Comparison of ENCODE assay signal across 17 cellular contexts in the genomic region with DNA sequence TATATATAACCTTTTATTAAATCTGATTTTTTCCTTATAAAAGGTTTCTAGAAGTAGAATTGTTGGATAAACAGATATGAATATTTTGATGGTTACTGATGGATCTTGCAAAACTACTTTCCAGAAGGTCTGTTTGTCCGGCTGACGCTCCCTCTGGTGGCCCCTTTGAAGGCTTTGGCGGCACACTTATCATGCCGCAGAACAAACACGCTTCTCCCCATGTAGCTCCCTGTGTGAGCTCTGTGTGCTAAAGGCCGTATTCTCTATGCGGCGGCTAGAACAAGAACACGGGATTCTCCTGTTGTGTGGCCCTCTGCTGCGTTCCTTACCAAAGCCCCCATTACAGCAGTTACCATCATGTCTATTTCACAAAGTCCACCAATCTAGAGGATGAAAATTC. TPM values are rescaled to one million over a fixed set of nuclear protein-coding genes. Genes with fewer than 3 reads are reported as not detected.
DNase-seq lines count a peak whose midpoint lies in the region; ATAC-seq and TF ChIP-seq lines count a peak whose summit lies in the region.
"Had no signal": no experiment of that assay in that cellular context is flagged by ENCODE, and none has a peak within 500 bp of the region (broad histone marks: within the 10 kb centered on the region; RNA-seq: fewer than 3 reads in every experiment).

No MANE protein-coding gene starts in this region.

- no peak overlapping the region for H3K18ac ChIP-seq in IMR-90 (ENCODE audit: low read depth, low read length)

- BruUV-seq in IMR-90 (replicated peaks; lab: Mats Ljungman, UMichigan) = no TSS peak

- no peak overlapping the region for H2AK9ac ChIP-seq in IMR-90 (replicated peaks; ENCODE audit: low read depth, low read length, poor library complexity)

- H3K4me1 ChIP-seq in IMR-90 (ENCODE audit: control insufficient read depth, insufficient read depth, low read length) (peaks cover 2% of the 10 kb centered on the region; the same call in 1 of the 2 replicates), breast epithelium (no peaks in the 10 kb centered on the region), body of pancreas (no peaks in the 10 kb centered on the region)
- H3K4me1 ChIP-seq: BE2C had no signal

- H2BK5ac ChIP-seq in IMR-90 (ENCODE audit: low read depth, low read length, poor library complexity, severe bottlenecking) = no peak overlapping the region

- no peaks in the 10 kb centered on the region for H3K9me3 ChIP-seq in IMR-90 (ENCODE audit: control insufficient read depth, insufficient read depth, low read length)
- no peaks in the 10 kb centered on the region for H3K9me3 ChIP-seq in breast epithelium
- H3K9me3 ChIP-seq in body of pancreas = no peaks in the 10 kb centered on the region
- H3K9me3 ChIP-seq: BE2C had no signal

- no peak overlapping the region for H3K4me3 ChIP-seq in AG04449 (ENCODE audit: low read depth, low read length)
- H3K4me3 ChIP-seq in IMR-90 (ENCODE audit: insufficient read depth, low read depth, low read length) = no peak overlapping the region
- H3K4me3 ChIP-seq in kidney epithelial cell (ENCODE audit: low read depth, low read length) = no peak overlapping the region
- H3K4me3 ChIP-seq in breast epithelium = no peak overlapping the region
- H3K4me3 ChIP-seq in body of pancreas = no peak overlapping the region
- H3K4me3 ChIP-seq: lung had no signal

- H3K4me3 Mint-ChIP-seq in chondrocyte (ENCODE audit: unreplicated experiment) = no peak overlapping the region
- H3K4me3 Mint-ChIP-seq: activated CD8-positive, alpha-beta T cell treated with anti-CD3 and anti-CD28 coated beads for 36 hours; activated naive CD4-positive, alpha-beta T cell treated with anti-CD3 and anti-CD28 coated beads for 36 hours had no signal

- no peak overlapping the region for H3K9ac ChIP-seq in IMR-90 (ENCODE audit: low read depth, low read length)

- DNase-seq in AG04449 (ENCODE audit: low read depth, low spot score) (no peak), IMR-90 (peak; percentile 31), chondrocyte (ENCODE audit: low spot score) (no peak), kidney epithelial cell (ENCODE audit: low read depth) (no peak), breast epithelium (ENCODE audit: low spot score in 2 of 2) (no peak), body of pancreas (no peak)
- DNase-seq: activated CD8-positive, alpha-beta T cell treated with anti-CD3 and anti-CD28 coated beads for 36 hours; activated naive CD4-positive, alpha-beta T cell treated with anti-CD3 and anti-CD28 coated beads for 36 hours; BE2C; glutamatergic neuron; NCI-H2029; nucleus accumbens; stimulated activated CD4-positive, alpha-beta T cell treated with anti-CD3 and anti-CD28 coated beads, Interleukin-15, amount 100 ng/mL, for 24 hours; T-helper 2 cell had no signal

- H3K9me3 Mint-ChIP-seq in chondrocyte (ENCODE audit: low read depth) = no peaks in the 10 kb centered on the region
- H3K9me3 Mint-ChIP-seq: activated CD8-positive, alpha-beta T cell treated with anti-CD3 and anti-CD28 coated beads for 36 hours; activated naive CD4-positive, alpha-beta T cell treated with anti-CD3 and anti-CD28 coated beads for 36 hours had no signal

- ATAC-seq in IMR-90 (ENCODE audit: low read depth) (peak; percentile 52; the same call in 1 of the 2 replicates), GM19324 (IDR thresholded peaks at IDR 0.05; ENCODE audit: low FRiP score, unreplicated experiment) (no peak), body of pancreas (no peak), HG03342 (IDR thresholded peaks at IDR 0.05; ENCODE audit: unreplicated experiment) (no peak)
- ATAC-seq: activated CD8-positive, alpha-beta T cell treated with anti-CD3 and anti-CD28 coated beads for 36 hours had no signal

- H3K27ac ChIP-seq in IMR-90 (ENCODE audit: insufficient read depth, low read length) = no peak overlapping the region
- H3K27ac ChIP-seq in breast epithelium = no peak overlapping the region
- H3K27ac ChIP-seq in body of pancreas = no peak overlapping the region

- no peak overlapping the region for H4K8ac ChIP-seq in IMR-90 (ENCODE audit: low read depth in 2 of 2, low read length in 2 of 2)

- no peak overlapping the region for H4K5ac ChIP-seq in IMR-90 (ENCODE audit: low read depth, low read length)

- H3K56ac ChIP-seq in IMR-90 (ENCODE audit: extremely low read depth, insufficient read depth, low read length) = no peak overlapping the region

- H3K36me3 ChIP-seq in IMR-90 (ENCODE audit: control insufficient read depth, insufficient read depth, low read length) = no peaks in the 10 kb centered on the region
- H3K36me3 ChIP-seq in kidney epithelial cell (ENCODE audit: control insufficient read depth, insufficient read depth, low read length) = no peaks in the 10 kb centered on the region
- H3K36me3 ChIP-seq in breast epithelium = no peaks in the 10 kb centered on the region
- H3K36me3 ChIP-seq in body of pancreas (replicated peaks in 1 of 2; ENCODE audit: insufficient read depth in 1 of 2, low read depth in 2 of 2) = no peaks in the 10 kb centered on the region
- H3K36me3 ChIP-seq: BE2C had no signal

- no peak overlapping the region for H2BK15ac ChIP-seq in IMR-90 (ENCODE audit: low read depth, low read length)

- H3K4ac ChIP-seq in IMR-90 (ENCODE audit: low read depth, low read length) = no peak overlapping the region

- 0 out of 2 replicates have a peak, but pooled peaks have one; percentile 15 for TF ChIP-seq RAD21 in IMR-90 (IDR thresholded peaks at IDR 0.05; ENCODE audit: low read length)

- no peak overlapping the region for H3K14ac ChIP-seq in IMR-90 (replicated peaks; ENCODE audit: low read depth, low read length)

- 74% methylated on average over 3 of the region's 10 CpGs; no CpG with 5 or more reads in 1 of the 2 experiments for WGBS in IMR-90 (ENCODE audit: extremely low coverage in 2 of 2, insufficient read length in 1 of 2), 2 experiments
- 84 to 86% methylated on average over 10 of the region's 10 CpGs for WGBS in body of pancreas, 2 donors

- H3K27ac Mint-ChIP-seq in chondrocyte (ENCODE audit: unreplicated experiment) = no peak overlapping the region
- H3K27ac Mint-ChIP-seq: activated CD8-positive, alpha-beta T cell treated with anti-CD3 and anti-CD28 coated beads for 36 hours; activated naive CD4-positive, alpha-beta T cell treated with anti-CD3 and anti-CD28 coated beads for 36 hours had no signal

- peaks cover 4% of the 10 kb centered on the region for H3K4me1 Mint-ChIP-seq in chondrocyte (ENCODE audit: low read depth)

- H3K36me3 Mint-ChIP-seq in chondrocyte (ENCODE audit: low read depth) = peaks cover 2% of the 10 kb centered on the region

- no peaks in the 10 kb centered on the region for H3K27me3 Mint-ChIP-seq in chondrocyte (ENCODE audit: low read depth)
- H3K27me3 Mint-ChIP-seq: activated CD8-positive, alpha-beta T cell treated with anti-CD3 and anti-CD28 coated beads for 36 hours had no signal

- H4K20me1 ChIP-seq in IMR-90 (ENCODE audit: insufficient read depth, low read length) = no peaks in the 10 kb centered on the region; the same call in 1 of the 2 replicates

- CTCF ChIA-PET in AG04449 (lab: Yijun Ruan, JAX) = interaction anchor here (0.8 to 2.2 kb wide), 4 partner anchors 9 to 58 kb away, joined by 3 to 13 read pairs (median 4); no protein-coding TSS in a partner anchor
- CTCF ChIA-PET in IMR-90 (lab: Yijun Ruan, JAX) = no interaction called here

- TF ChIP-seq CTCF in AG04449 (IDR thresholded peaks at IDR 0.05; ENCODE audit: insufficient read depth, low read length, missing control alignments) (peak; percentile 26), IMR-90 (conservative IDR thresholded peaks at IDR 0.05; ENCODE audit: low read depth, low read length) (peak; percentile 21; the same call in 1 of the 2 replicates), chondrocyte (IDR thresholded peaks at IDR 0.05) (peak; percentile 44), kidney epithelial cell (IDR thresholded peaks at IDR 0.05; ENCODE audit: insufficient read depth, low read length, poor library complexity, severe bottlenecking) (peak; percentile 1), breast epithelium (IDR thresholded peaks at IDR 0.05) (no peak), body of pancreas (IDR thresholded peaks at IDR 0.05) (no peak)

- no peaks in the 10 kb centered on the region; the same call in none of the 2 replicates for H3K27me3 ChIP-seq in IMR-90 (ENCODE audit: control insufficient read depth, insufficient read depth, low read length)
- H3K27me3 ChIP-seq in kidney epithelial cell (ENCODE audit: control insufficient read depth, insufficient read depth, low read length) = no peaks in the 10 kb centered on the region
- H3K27me3 ChIP-seq in breast epithelium = no peaks in the 10 kb centered on the region
- H3K27me3 ChIP-seq in body of pancreas = no peaks in the 10 kb centered on the region
- H3K27me3 ChIP-seq: BE2C had no signal

- H3K79me1 ChIP-seq in IMR-90 (ENCODE audit: low read depth in 1 of 2, low read length in 2 of 2) = no peaks in the 10 kb centered on the region

- no peak overlapping the region for H2AFZ ChIP-seq in IMR-90 (replicated peaks; ENCODE audit: low read length, poor library complexity)

- in situ Hi-C loops in IMR-90 (cut with MboI; ENCODE audit: low sequenced_read_pairs) = no loop called here

- no peak overlapping the region for H3K23ac ChIP-seq in IMR-90 (ENCODE audit: low read depth, low read length)

- dilution Hi-C loops in IMR-90 (cut with HindIII; ENCODE audit: low sequenced_read_pairs, unreplicated experiment) = no loop called here

- intact Hi-C loops in IMR-90 (cut with micrococcal nuclease) (loop anchor here (1.0 to 10.0 kb wide), 3 partner anchors 58 to 802 kb away; no protein-coding TSS in a partner anchor), breast epithelium (cut with DNase I; ENCODE audit: low total_unique reads) (no loop called here), body of pancreas (cut with DNase I) (no loop called here)

- no peak overlapping the region for H4K91ac ChIP-seq in IMR-90 (ENCODE audit: insufficient read depth, low read depth, low read length)

- TF ChIP-seq POLR2A in IMR-90 (IDR thresholded peaks at IDR 0.05; ENCODE audit: low read depth, low read length) (no peak), breast epithelium (IDR thresholded peaks at IDR 0.05) (no peak), body of pancreas (IDR thresholded peaks at IDR 0.05) (no peak)

- peaks cover 3% of the 10 kb centered on the region; the same call in 1 of the 2 replicates for H3K9me1 ChIP-seq in IMR-90 (ENCODE audit: insufficient read depth, low read length)

- POLR2A ChIA-PET in AG04449 (lab: Yijun Ruan, JAX) (no interaction called here), IMR-90 (lab: Charles Lee; ENCODE audit: unreplicated experiment) (no interaction called here)

- no peak overlapping the region for H2BK20ac ChIP-seq in IMR-90 (ENCODE audit: low read depth, low read length)

- no peak overlapping the region for H2BK120ac ChIP-seq in IMR-90 (ENCODE audit: low read depth, low read length)

- no peak overlapping the region for H3K4me2 ChIP-seq in IMR-90 (ENCODE audit: low read depth, low read length)

- H2AK5ac ChIP-seq in IMR-90 (ENCODE audit: low read depth, low read length) = no peak overlapping the region

RNA-seq across cellular contexts. Expression of gene PPP1R3G, which starts 30.0 kb away (rescaled TPM):
- total RNA-seq in IMR-90 (2012; rRNA removed) = under 0.01 and 0.18 TPM in 2 replicates
- 0.09 and 0.10 TPM in 2 replicates for polyA plus RNA-seq in IMR-90 (2012; rRNA removed)
- 0.06 and 0.16 TPM in 2 replicates for polyA plus RNA-seq in IMR-90 (2012; cell fraction: cytosol; rRNA removed)
- polyA plus RNA-seq in IMR-90 (2012; cell fraction: nucleus; rRNA removed; ENCODE audit: low replicate concordance) = 0.09 and 0.10 TPM in 2 replicates
- 0.56 to 2.6 TPM (median 2.2 TPM) in 3 replicates for total RNA-seq in chondrocyte
- total RNA-seq in kidney epithelial cell = 0.96 and 2.1 TPM in 2 replicates
- total RNA-seq in breast epithelium = 1 to 10 TPM; 1.2 to 3.2 (median 1.6) TPM
- under 1 TPM in 1 of 2 donors, not detected in 1; 0.26 TPM for total RNA-seq in body of pancreas
- total RNA-seq: activated naive CD4-positive, alpha-beta T cell treated with anti-CD3 and anti-CD28 coated beads for 36 hours had no signal

Comparison
In these comparisons a context has a peak if more than half of its experiments do, and no peak if none do; other contexts are left out.
1. CTCF ChIP-seq: peak in AG04449 (single experiment), IMR-90 (single experiment), chondrocyte (single experiment) and kidney epithelial cell (single experiment); none in breast epithelium (0 of 3) and body of pancreas (0 of 7).